ENCODE assay signal across 10 cellular contexts in genomic region chr7:75650671-75651070, GRCh38.
A peak's percentile ranks its signal among the peaks of the same experiment; 100 is the strongest.
DNase-seq lines count a peak whose midpoint lies in the region; ATAC-seq, FAIRE-seq and TF ChIP-seq lines count a peak whose summit lies in the region.
"Had no signal": no experiment of that assay in that cellular context is flagged by ENCODE, and none has a peak within 500 bp of the region (broad histone marks: within the 10 kb centered on the region; RNA-seq: fewer than 3 reads in every experiment).

No MANE protein-coding gene starts in this region.

- peak overlapping the region; percentile 83 for H2AFZ ChIP-seq in osteoblast (ENCODE audit: low read length)

- no peaks in the 10 kb centered on the region for H4K20me1 ChIP-seq in osteoblast (ENCODE audit: insufficient read depth, low read length)

- peak; percentile 84 for DNase-seq in D721Med (ENCODE audit: insufficient read length, low spot score)
- DNase-seq in RWPE1 (ENCODE audit: low spot score): no peak
- no peak for DNase-seq in Right ventricle myocardium inferior (ENCODE audit: missing footprints)
- peak; percentile 77 for DNase-seq in osteoblast (ENCODE audit: insufficient read length, low spot score, missing footprints)
- no peak for DNase-seq in COLO668 (lab: John Stamatoyannopoulos, UW; ENCODE audit: unreplicated experiment)
- DNase-seq in ureter (ENCODE audit: low spot score): no peak
- no peak for DNase-seq in GM13977 (ENCODE audit: low spot score)
- DNase-seq: T-helper 17 cell had no signal

- H3K79me2 ChIP-seq in osteoblast (ENCODE audit: insufficient read depth, low read length): no peaks in the 10 kb centered on the region

- POLR2A ChIA-PET in RWPE1 (lab: Yijun Ruan, JAX; ENCODE audit: low non-redundant PET): no interaction called here

- FAIRE-seq in D721Med (lab: Jason Lieb, UNC): no peak
- FAIRE-seq: GM12891 had no signal

- in situ Hi-C loops in GM13977 (cut with MboI; ENCODE audit: low pct_unique_long_range_greater_than_20kb, low sequenced_read_pairs, unreplicated experiment): no loop called here

- H3K9me3 ChIP-seq in osteoblast (ENCODE audit: low read depth, low read length): no peaks in the 10 kb centered on the region

- no peak overlapping the region for H3K4me2 ChIP-seq in osteoblast (ENCODE audit: insufficient read depth, low read length)

- H3K36me3 ChIP-seq in osteoblast (ENCODE audit: insufficient read depth, low read length): peaks cover 3% of the 10 kb centered on the region

- peak overlapping the region; percentile 39 for H3K4me3 ChIP-seq in osteoblast (ENCODE audit: insufficient read depth, low read length)

- CTCF ChIA-PET in RWPE1 (lab: Yijun Ruan, JAX): no interaction called here

- ATAC-seq in Right ventricle myocardium inferior (peak; percentile 87), GM18873 (IDR thresholded peaks at IDR 0.05; ENCODE audit: low FRiP score, unreplicated experiment) (no peak)
- ATAC-seq: T-helper 17 cell had no signal

- no peaks in the 10 kb centered on the region for H3K27me3 ChIP-seq in osteoblast (ENCODE audit: insufficient read depth, low read length)

- H3K27ac ChIP-seq in RWPE1 (peak overlapping the region; percentile 65), osteoblast (ENCODE audit: low read depth, low read length) (no peak overlapping the region)

- intact Hi-C loops in Right ventricle myocardium inferior (cut with DNase I): loop anchor here (10.0 kb wide), 1 partner anchor 64 kb away; no protein-coding TSS in a partner anchor

- TF ChIP-seq CTCF in D721Med (IDR thresholded peaks at IDR 0.05; ENCODE audit: insufficient read depth, missing control alignments) (no peak), RWPE1 (conservative IDR thresholded peaks at IDR 0.05; ENCODE audit: low read depth) (no peak), osteoblast (IDR thresholded peaks at IDR 0.05; ENCODE audit: extremely low read depth, low read depth, low read length) (no peak), GM13977 (IDR thresholded peaks at IDR 0.05; ENCODE audit: extremely low read depth, insufficient read depth, missing control alignments) (no peak)

- H3K4me1 ChIP-seq in osteoblast (ENCODE audit: insufficient read depth, low read length): peaks cover 10% of the 10 kb centered on the region

Comparison
In these comparisons a context has a peak if more than half of its experiments do, and no peak if none do; other contexts are left out.
1. DNase-seq: peak in D721Med (single experiment) and osteoblast (single experiment); none in RWPE1 (single experiment), Right ventricle myocardium inferior (single experiment), COLO668 (single experiment), ureter (single experiment) and GM13977 (single experiment).